ENCODE assay signal across 8 cellular contexts in genomic region chr12:49750027-49750977, GRCh38. TPM values are rescaled to one million over a fixed set of nuclear protein-coding genes. Genes with fewer than 3 reads are reported as not detected.
DNase-seq lines count a peak whose midpoint lies in the region; ATAC-seq and TF ChIP-seq lines count a peak whose summit lies in the region.

No MANE protein-coding gene starts in this region.

- WGBS in HUES64 = 75% methylated on average over 5 of the region's 8 CpGs

- no peaks in the 10 kb centered on the region for H3K9me3 ChIP-seq in HUES64 (ENCODE audit: insufficient read depth, low read depth, low read length)

- H3K27ac ChIP-seq in HUES64 (ENCODE audit: low read depth, low read length) = peak overlapping the region; percentile 5; the same call in 1 of the 2 replicates

- DNase-seq in ELR (ENCODE audit: low read depth) (peak; percentile 81), fibroblast of pulmonary artery (ENCODE audit: low read depth) (peak; percentile 70), anterior cingulate cortex (lab: John Stamatoyannopoulos, UW) (no peak), midbrain (lab: John Stamatoyannopoulos, UW) (no peak)
- peak; percentile 75 for DNase-seq in activated CD4-positive, alpha-beta T cell treated with anti-CD3 and anti-CD28 coated beads for 48 hours
- DNase-seq in stimulated activated CD4-positive, alpha-beta T cell treated with anti-CD3 and anti-CD28 coated beads, Interleukin-4, amount 100 ng/mL, for 1 hour = peak; percentile 33

- no peak for TF ChIP-seq CTCF in fibroblast of pulmonary artery (IDR thresholded peaks at IDR 0.05; ENCODE audit: low read length, missing control alignments)

- H3K4me3 ChIP-seq in HUES64 (ENCODE audit: low read length) (no peak overlapping the region), fibroblast of pulmonary artery (replicated peaks; ENCODE audit: low read depth, low read length) (no peak overlapping the region)

- H3K9ac ChIP-seq in HUES64 (ENCODE audit: low read depth, low read length) = no peak overlapping the region

- peaks cover 36% of the 10 kb centered on the region for H3K36me3 ChIP-seq in HUES64 (ENCODE audit: insufficient read depth, low read length)

- H3K4me1 ChIP-seq in HUES64 (ENCODE audit: insufficient read depth, low read length) = peaks cover 25% of the 10 kb centered on the region

- ATAC-seq in HG02840 (IDR thresholded peaks at IDR 0.05; ENCODE audit: low FRiP score, unreplicated experiment) = no peak

- H3K27me3 ChIP-seq in HUES64 (ENCODE audit: insufficient read depth, low read length) = no peaks in the 10 kb centered on the region

RNA-seq across cellular contexts. Expression of gene TMBIM6, which starts 8.9 kb away (rescaled TPM):
- 255 TPM for polyA plus RNA-seq in HUES64 (2013, experiment 1 of 2)
- 289 TPM for polyA plus RNA-seq in HUES64 (2013, experiment 2 of 2)

RNA-seq across cellular contexts. Expression of gene FMNL3, which starts 43.1 kb away (rescaled TPM):
- 12.1 TPM for polyA plus RNA-seq in HUES64 (2013, experiment 1 of 2)
- 10.5 TPM for polyA plus RNA-seq in HUES64 (2013, experiment 2 of 2)

Comparison
In these comparisons a context has a peak if more than half of its experiments do, and no peak if none do; other contexts are left out.
1. DNase-seq: peak in ELR (single experiment), activated CD4-positive, alpha-beta T cell treated with anti-CD3 and anti-CD28 coated beads for 48 hours (single experiment), fibroblast of pulmonary artery (single experiment) and stimulated activated CD4-positive, alpha-beta T cell treated with anti-CD3 and anti-CD28 coated beads, Interleukin-4, amount 100 ng/mL, for 1 hour (single experiment); none in anterior cingulate cortex (0 of 58) and midbrain (single experiment).